In the genomic region with DNA sequence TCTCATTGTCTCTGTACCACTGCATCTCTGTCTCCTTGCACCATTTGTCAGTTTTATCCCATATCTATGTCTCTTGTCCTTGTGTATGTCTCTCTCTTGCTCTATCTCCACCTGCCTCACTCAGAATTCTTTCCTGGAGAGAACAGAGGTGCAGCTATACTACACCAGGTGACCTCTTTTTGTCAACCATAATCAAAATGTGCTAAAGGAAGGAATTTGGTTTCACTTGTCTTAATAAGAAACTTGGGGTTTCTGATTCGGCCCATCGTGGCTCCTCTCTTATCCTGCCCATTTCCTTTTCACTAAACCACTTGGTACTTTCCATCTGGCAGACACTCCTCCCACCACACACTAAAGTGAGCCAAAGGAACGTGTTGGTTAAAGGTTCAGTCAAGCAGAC, we compare ENCODE assay signal across 13 cellular contexts. TPM values are rescaled to one million over a fixed set of nuclear protein-coding genes. Genes with fewer than 3 reads are reported as not detected.
DNase-seq lines count a peak whose midpoint lies in the region; ATAC-seq and TF ChIP-seq lines count a peak whose summit lies in the region.
"Had no signal": no experiment of that assay in that cellular context is flagged by ENCODE, and none has a peak within 500 bp of the region (broad histone marks: within the 10 kb centered on the region; RNA-seq: fewer than 3 reads in every experiment).

No MANE protein-coding gene starts in this region.

- H3K4me1 ChIP-seq in DND-41 (ENCODE audit: insufficient read depth, low read length) (no peaks in the 10 kb centered on the region), heart left ventricle (peaks cover 0 to 38% (median 0%) of the 10 kb centered on the region in 12 donors)

- no peaks in the 10 kb centered on the region for H3K27me3 ChIP-seq in DND-41 (ENCODE audit: insufficient read depth, low read length, poor library complexity)
- H3K27me3 ChIP-seq in heart left ventricle: no peaks in the 10 kb centered on the region

- peak overlapping the region; percentile 5 for H3K27ac Mint-ChIP-seq in T-helper 1 cell treated with Interleukin-12 subunit alpha and Interleukin-12 subunit beta and Interleukin-4 antibody, amounts not matched to agents 30 μg/mL and 1 μg/mL, for 36 hours
- H3K27ac Mint-ChIP-seq: progenitor cell of endocrine pancreas had no signal

- peaks cover 17% of the 10 kb centered on the region for H3K36me3 Mint-ChIP-seq in T-helper 1 cell treated with Interleukin-12 subunit alpha and Interleukin-12 subunit beta and Interleukin-4 antibody, amounts not matched to agents 30 μg/mL and 1 μg/mL, for 36 hours (ENCODE audit: low read depth)

- no peak overlapping the region for H3K4me2 ChIP-seq in DND-41 (ENCODE audit: insufficient read depth, low read length)

- H2AFZ ChIP-seq in DND-41 (ENCODE audit: low read depth, low read length): no peak overlapping the region

- TF ChIP-seq CTCF in DND-41 (IDR thresholded peaks at IDR 0.05; ENCODE audit: borderline replicate concordance, extremely low read depth, low read length, poor library complexity, severe bottlenecking) (no peak), heart left ventricle (IDR thresholded peaks at IDR 0.05) (no peak)

- H4K20me1 ChIP-seq in DND-41 (ENCODE audit: insufficient read depth, low read length): 0 out of 2 replicates have a peak, but pooled peaks cover 3% of the 10 kb centered on the region

- H3K27ac ChIP-seq in DND-41 (ENCODE audit: low read length) (no peak overlapping the region), heart left ventricle (no peak overlapping the region)
- H3K27ac ChIP-seq: VCaP had no signal

- 0 out of 3 replicates have a peak, but pooled peaks have one; percentile 33 for ATAC-seq in DND-41 (ENCODE audit: insufficient read depth, low read depth)
- ATAC-seq in HG02884 (IDR thresholded peaks at IDR 0.05; ENCODE audit: unreplicated experiment): peak; percentile 61
- no peak for ATAC-seq in heart left ventricle

- WGBS in heart left ventricle, 4 donors: 62 to 82% (median 76%) methylated on average over 3 of the region's 3 CpGs

- H3K9me3 ChIP-seq in DND-41 (ENCODE audit: insufficient read depth, low read length, severe bottlenecking): no peaks in the 10 kb centered on the region
- H3K9me3 ChIP-seq in heart left ventricle: no peaks in the 10 kb centered on the region

- H3K9ac ChIP-seq in DND-41 (ENCODE audit: low read depth, low read length): no peak overlapping the region

- H3K36me3 ChIP-seq in DND-41 (ENCODE audit: insufficient read depth, low read length) (0 out of 2 replicates have a peak, but pooled peaks cover 10% of the 10 kb centered on the region), heart left ventricle (peaks cover 0 to 48% (median 22%) of the 10 kb centered on the region in 9 donors)

- intact Hi-C loops in heart left ventricle (cut with DNase I): no loop called here

- peaks cover 27% of the 10 kb centered on the region for H3K4me1 Mint-ChIP-seq in T-helper 1 cell treated with Interleukin-12 subunit alpha and Interleukin-12 subunit beta and Interleukin-4 antibody, amounts not matched to agents 30 μg/mL and 1 μg/mL, for 36 hours (ENCODE audit: low read depth)

- DNase-seq in DND-41 (no peak), GM19238 (ENCODE audit: insufficient read length, low spot score) (peak; percentile 16), NCI-H1048 (lab: John Stamatoyannopoulos, UW) (no peak), heart left ventricle (no peak), NCI-H345 treated with DMSO at 0.1 percent for 48 hours (lab: John Stamatoyannopoulos, UW; ENCODE audit: unreplicated experiment) (no peak), NCI-H2227 (lab: John Stamatoyannopoulos, UW; ENCODE audit: unreplicated experiment) (no peak)
- DNase-seq: aorta, C1 segment of cervical spinal cord had no signal

- H3K4me3 ChIP-seq in DND-41 (ENCODE audit: low read depth in 1 of 2, low read length in 2 of 2): no peak overlapping the region
- H3K4me3 ChIP-seq in heart left ventricle: no peak overlapping the region

- no peaks in the 10 kb centered on the region for H3K9me3 Mint-ChIP-seq in T-helper 1 cell treated with Interleukin-12 subunit alpha and Interleukin-12 subunit beta and Interleukin-4 antibody, amounts not matched to agents 30 μg/mL and 1 μg/mL, for 36 hours

- H3K79me2 ChIP-seq in DND-41 (ENCODE audit: insufficient read depth, low read length): no peaks in the 10 kb centered on the region

- peak overlapping the region; percentile 45 for H3K4me3 Mint-ChIP-seq in T-helper 1 cell treated with Interleukin-12 subunit alpha and Interleukin-12 subunit beta and Interleukin-4 antibody, amounts not matched to agents 30 μg/mL and 1 μg/mL, for 36 hours

- TF ChIP-seq POLR2A in heart left ventricle (IDR thresholded peaks at IDR 0.05): no peak

- H3K27me3 Mint-ChIP-seq in T-helper 1 cell treated with Interleukin-12 subunit alpha and Interleukin-12 subunit beta and Interleukin-4 antibody, amounts not matched to agents 30 μg/mL and 1 μg/mL, for 36 hours (ENCODE audit: low read depth): no peaks in the 10 kb centered on the region
- H3K27me3 Mint-ChIP-seq: progenitor cell of endocrine pancreas had no signal

RNA-seq across cellular contexts. Expression of a gene that starts 2.0 kb away (rescaled TPM):
- not detected for total RNA-seq in heart left ventricle
- polyA plus RNA-seq in heart left ventricle: not detected
- total RNA-seq: aorta, epithelial cell of proximal tubule, progenitor cell of endocrine pancreas had no signal
- polyA plus RNA-seq: aorta had no signal

RNA-seq across cellular contexts. Expression of a gene that starts 4.3 kb away (rescaled TPM):
- not detected for total RNA-seq in heart left ventricle
- polyA plus RNA-seq in heart left ventricle: not detected
- total RNA-seq: aorta, epithelial cell of proximal tubule, progenitor cell of endocrine pancreas had no signal
- polyA plus RNA-seq: aorta had no signal

RNA-seq across cellular contexts. Expression of a gene that starts 31.1 kb away (rescaled TPM):
- total RNA-seq in heart left ventricle: 10 to 100 TPM; 13.1 to 30.3 (median 16.3) TPM
- polyA plus RNA-seq in heart left ventricle: 10 to 100 TPM; 13.7 to 25.4 TPM

RNA-seq across cellular contexts. Expression of a gene that starts 33.2 kb away (rescaled TPM):
- total RNA-seq in heart left ventricle: not detected
- polyA plus RNA-seq in heart left ventricle: not detected
- total RNA-seq: aorta, epithelial cell of proximal tubule, progenitor cell of endocrine pancreas had no signal
- polyA plus RNA-seq: aorta had no signal

RNA-seq across cellular contexts. Expression of a gene that starts 35.6 kb away (rescaled TPM):
- not detected for total RNA-seq in heart left ventricle
- under 1 TPM; 0.06 to 0.11 TPM for polyA plus RNA-seq in heart left ventricle
- total RNA-seq: epithelial cell of proximal tubule had no signal

Comparison
In these comparisons a context has a peak if more than half of its experiments do, and no peak if none do; other contexts are left out.
1. ATAC-seq: peak in DND-41 (single experiment) and HG02884 (single experiment); none in heart left ventricle (0 of 4).